Comparison of ENCODE assay signal across 1 cellular context in the genomic region with DNA sequence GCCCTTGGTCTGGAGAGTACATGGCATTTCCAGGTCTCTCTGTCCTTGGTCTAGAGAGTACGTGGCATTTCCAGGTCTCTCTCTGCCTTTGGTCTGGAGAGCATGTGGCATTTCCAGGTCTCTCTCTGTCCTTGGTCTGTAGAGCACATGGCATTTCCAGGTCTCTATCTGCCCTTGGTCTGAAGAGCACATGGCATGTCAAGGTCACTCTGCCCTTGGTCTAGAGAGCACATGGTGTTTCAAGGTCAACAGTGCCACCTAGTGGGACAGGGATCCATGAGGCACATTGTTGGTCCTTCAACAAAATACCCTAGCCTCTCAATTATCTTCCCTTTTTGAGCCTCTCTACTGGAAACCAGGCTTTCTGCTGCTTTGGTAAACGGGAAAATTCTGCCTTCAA.
TF ChIP-seq lines count a peak whose summit lies in the region.

No MANE protein-coding gene starts in this region.

TF ChIP-seq in HepG2, 621 proteins besides CTCF, POLR2A, EP300 and RAD21 (continued from another document and continues in another):
- TF ChIP-seq, protein P1, sequence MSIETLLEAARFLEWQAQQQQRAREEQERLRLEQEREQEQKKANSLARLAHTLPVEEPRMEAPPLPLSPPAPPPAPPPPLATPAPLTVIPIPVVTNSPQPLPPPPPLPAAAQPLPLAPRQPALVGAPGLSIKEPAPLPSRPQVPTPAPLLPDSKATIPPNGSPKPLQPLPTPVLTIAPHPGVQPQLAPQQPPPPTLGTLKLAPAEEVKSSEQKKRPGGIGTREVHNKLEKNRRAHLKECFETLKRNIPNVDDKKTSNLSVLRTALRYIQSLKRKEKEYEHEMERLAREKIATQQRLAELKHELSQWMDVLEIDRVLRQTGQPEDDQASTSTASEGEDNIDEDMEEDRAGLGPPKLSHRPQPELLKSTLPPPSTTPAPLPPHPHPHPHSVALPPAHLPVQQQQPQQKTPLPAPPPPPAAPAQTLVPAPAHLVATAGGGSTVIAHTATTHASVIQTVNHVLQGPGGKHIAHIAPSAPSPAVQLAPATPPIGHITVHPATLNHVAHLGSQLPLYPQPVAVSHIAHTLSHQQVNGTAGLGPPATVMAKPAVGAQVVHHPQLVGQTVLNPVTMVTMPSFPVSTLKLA (IDR thresholded peaks at IDR 0.05) = peak; percentile 100
- TF ChIP-seq HES4 (CRISPR knock-in tag; IDR thresholded peaks at IDR 0.05; ENCODE audit: borderline replicate concordance) (no peak), ZNF792 (CRISPR knock-in tag; IDR thresholded peaks at IDR 0.05) (0 out of 2 replicates have a peak, but pooled peaks have one; percentile 23), ZMYM4 (CRISPR knock-in tag; IDR thresholded peaks at IDR 0.05) (peak; percentile 99), NR2F1 (CRISPR knock-in tag; IDR thresholded peaks at IDR 0.05) (peak in 1 of 2 experiments; percentile 51; a peak in 1 of 4 replicates), TEAD3 (CRISPR knock-in tag; optimal IDR thresholded peaks at IDR 0.05; ENCODE audit: borderline replicate concordance) (peak; percentile 85), ZNF451 (CRISPR knock-in tag; IDR thresholded peaks at IDR 0.05) (peak; percentile 45; the same call in 1 of the 2 replicates), ETV5 (CRISPR knock-in tag; IDR thresholded peaks at IDR 0.05; ENCODE audit: borderline replicate concordance) (no peak), ZNF720 (CRISPR knock-in tag; IDR thresholded peaks at IDR 0.05) (0 out of 2 replicates have a peak, but pooled peaks have one; percentile 40), SRY (CRISPR knock-in tag; IDR thresholded peaks at IDR 0.05) (no peak), ZBTB49 (CRISPR knock-in tag; IDR thresholded peaks at IDR 0.05; ENCODE audit: borderline replicate concordance) (0 out of 2 replicates have a peak, but pooled peaks have one; percentile 34), HNRNPUL1 (IDR thresholded peaks at IDR 0.05; ENCODE audit: low read depth, low read length) (no peak), CREB1 (IDR thresholded peaks at IDR 0.05) (no peak), CREB1 (CRISPR knock-in tag; IDR thresholded peaks at IDR 0.05) (no peak), ZNF878 (CRISPR knock-in tag; IDR thresholded peaks at IDR 0.05) (no peak), MED1 (CRISPR knock-in tag; IDR thresholded peaks at IDR 0.05) (peak; percentile 50; the same call in 1 of the 2 replicates), ERF (CRISPR knock-in tag; IDR thresholded peaks at IDR 0.05) (peak; percentile 70), RFX1 (IDR thresholded peaks at IDR 0.05) (no peak), NAIF1 (CRISPR knock-in tag; IDR thresholded peaks at IDR 0.05; ENCODE audit: borderline replicate concordance) (no peak), FLYWCH1 (CRISPR knock-in tag; IDR thresholded peaks at IDR 0.05) (no peak), FOXO1 (CRISPR knock-in tag; IDR thresholded peaks at IDR 0.05) (peak; percentile 47; the same call in 1 of the 2 replicates), NFKBIZ (CRISPR knock-in tag; IDR thresholded peaks at IDR 0.05) (no peak), FOSL2 (CRISPR knock-in tag; IDR thresholded peaks at IDR 0.05) (0 out of 2 replicates have a peak, but pooled peaks have one; percentile 23), SAP130 (CRISPR knock-in tag; IDR thresholded peaks at IDR 0.05; ENCODE audit: low read depth) (peak; percentile 43), ZNF350 (CRISPR knock-in tag; IDR thresholded peaks at IDR 0.05; ENCODE audit: borderline replicate concordance, low read depth) (0 out of 2 replicates have a peak, but pooled peaks have one; percentile 45), SRSF9 (IDR thresholded peaks at IDR 0.05; ENCODE audit: borderline replicate concordance, insufficient read depth, low read depth, low read length, poor library complexity, severe bottlenecking) (no peak), ZNF234 (CRISPR knock-in tag; conservative IDR thresholded peaks at IDR 0.05) (no peak), STAT5B (CRISPR knock-in tag; IDR thresholded peaks at IDR 0.05) (no peak), FOXJ3 (CRISPR knock-in tag; IDR thresholded peaks at IDR 0.05; ENCODE audit: borderline replicate concordance) (no peak), SPEN (CRISPR knock-in tag; IDR thresholded peaks at IDR 0.05; ENCODE audit: low read depth) (no peak), THAP11 (CRISPR knock-in tag; IDR thresholded peaks at IDR 0.05) (peak; percentile 54; the same call in 1 of the 2 replicates), TARDBP (CRISPR knock-in tag; IDR thresholded peaks at IDR 0.05) (peak; percentile 65), ZFP91 (CRISPR knock-in tag; IDR thresholded peaks at IDR 0.05; ENCODE audit: borderline replicate concordance) (peak; percentile 45; the same call in 1 of the 2 replicates), CBX5 (CRISPR knock-in tag; IDR thresholded peaks at IDR 0.05; ENCODE audit: borderline replicate concordance) (peak; percentile 86; the same call in 1 of the 2 replicates), NR2C2 (CRISPR knock-in tag; IDR thresholded peaks at IDR 0.05; ENCODE audit: borderline replicate concordance) (peak; percentile 58; the same call in 1 of the 2 replicates), MYC (CRISPR knock-in tag; IDR thresholded peaks at IDR 0.05; ENCODE audit: borderline replicate concordance) (peak; percentile 99), HDAC2 (CRISPR knock-in tag; IDR thresholded peaks at IDR 0.05) (peak; percentile 54; the same call in 1 of the 2 replicates)
- TF ChIP-seq, protein P2, sequence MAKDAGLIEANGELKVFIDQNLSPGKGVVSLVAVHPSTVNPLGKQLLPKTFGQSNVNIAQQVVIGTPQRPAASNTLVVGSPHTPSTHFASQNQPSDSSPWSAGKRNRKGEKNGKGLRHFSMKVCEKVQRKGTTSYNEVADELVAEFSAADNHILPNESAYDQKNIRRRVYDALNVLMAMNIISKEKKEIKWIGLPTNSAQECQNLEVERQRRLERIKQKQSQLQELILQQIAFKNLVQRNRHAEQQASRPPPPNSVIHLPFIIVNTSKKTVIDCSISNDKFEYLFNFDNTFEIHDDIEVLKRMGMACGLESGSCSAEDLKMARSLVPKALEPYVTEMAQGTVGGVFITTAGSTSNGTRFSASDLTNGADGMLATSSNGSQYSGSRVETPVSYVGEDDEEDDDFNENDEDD (CRISPR knock-in tag; IDR thresholded peaks at IDR 0.05; ENCODE audit: borderline replicate concordance) = peak; percentile 56; the same call in 1 of the 2 replicates
- TF ChIP-seq, protein P3, sequence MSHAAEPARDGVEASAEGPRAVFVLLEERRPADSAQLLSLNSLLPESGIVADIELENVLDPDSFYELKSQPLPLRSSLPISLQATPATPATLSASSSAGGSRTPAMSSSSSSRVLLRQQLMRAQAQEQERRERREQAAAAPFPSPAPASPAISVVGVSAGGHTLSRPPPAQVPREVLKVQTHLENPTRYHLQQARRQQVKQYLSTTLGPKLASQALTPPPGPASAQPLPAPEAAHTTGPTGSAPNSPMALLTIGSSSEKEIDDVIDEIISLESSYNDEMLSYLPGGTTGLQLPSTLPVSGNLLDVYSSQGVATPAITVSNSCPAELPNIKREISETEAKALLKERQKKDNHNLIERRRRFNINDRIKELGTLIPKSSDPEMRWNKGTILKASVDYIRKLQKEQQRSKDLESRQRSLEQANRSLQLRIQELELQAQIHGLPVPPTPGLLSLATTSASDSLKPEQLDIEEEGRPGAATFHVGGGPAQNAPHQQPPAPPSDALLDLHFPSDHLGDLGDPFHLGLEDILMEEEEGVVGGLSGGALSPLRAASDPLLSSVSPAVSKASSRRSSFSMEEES (CRISPR knock-in tag; IDR thresholded peaks at IDR 0.05) = peak; percentile 66; the same call in 1 of the 2 replicates
- TF ChIP-seq, protein P4, sequence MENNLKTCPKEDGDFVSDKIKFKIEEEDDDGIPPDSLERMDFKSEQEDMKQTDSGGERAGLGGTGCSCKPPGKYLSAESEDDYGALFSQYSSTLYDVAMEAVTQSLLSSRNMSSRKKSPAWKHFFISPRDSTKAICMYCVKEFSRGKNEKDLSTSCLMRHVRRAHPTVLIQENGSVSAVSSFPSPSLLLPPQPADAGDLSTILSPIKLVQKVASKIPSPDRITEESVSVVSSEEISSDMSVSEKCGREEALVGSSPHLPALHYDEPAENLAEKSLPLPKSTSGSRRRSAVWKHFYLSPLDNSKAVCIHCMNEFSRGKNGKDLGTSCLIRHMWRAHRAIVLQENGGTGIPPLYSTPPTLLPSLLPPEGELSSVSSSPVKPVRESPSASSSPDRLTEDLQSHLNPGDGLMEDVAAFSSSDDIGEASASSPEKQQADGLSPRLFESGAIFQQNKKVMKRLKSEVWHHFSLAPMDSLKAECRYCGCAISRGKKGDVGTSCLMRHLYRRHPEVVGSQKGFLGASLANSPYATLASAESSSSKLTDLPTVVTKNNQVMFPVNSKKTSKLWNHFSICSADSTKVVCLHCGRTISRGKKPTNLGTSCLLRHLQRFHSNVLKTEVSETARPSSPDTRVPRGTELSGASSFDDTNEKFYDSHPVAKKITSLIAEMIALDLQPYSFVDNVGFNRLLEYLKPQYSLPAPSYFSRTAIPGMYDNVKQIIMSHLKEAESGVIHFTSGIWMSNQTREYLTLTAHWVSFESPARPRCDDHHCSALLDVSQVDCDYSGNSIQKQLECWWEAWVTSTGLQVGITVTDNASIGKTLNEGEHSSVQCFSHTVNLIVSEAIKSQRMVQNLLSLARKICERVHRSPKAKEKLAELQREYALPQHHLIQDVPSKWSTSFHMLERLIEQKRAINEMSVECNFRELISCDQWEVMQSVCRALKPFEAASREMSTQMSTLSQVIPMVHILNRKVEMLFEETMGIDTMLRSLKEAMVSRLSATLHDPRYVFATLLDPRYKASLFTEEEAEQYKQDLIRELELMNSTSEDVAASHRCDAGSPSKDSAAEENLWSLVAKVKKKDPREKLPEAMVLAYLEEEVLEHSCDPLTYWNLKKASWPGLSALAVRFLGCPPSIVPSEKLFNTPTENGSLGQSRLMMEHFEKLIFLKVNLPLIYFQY (CRISPR knock-in tag; IDR thresholded peaks at IDR 0.05; ENCODE audit: borderline replicate concordance) = 0 out of 2 replicates have a peak, but pooled peaks have one; percentile 21
- TF ChIP-seq, protein P5, sequence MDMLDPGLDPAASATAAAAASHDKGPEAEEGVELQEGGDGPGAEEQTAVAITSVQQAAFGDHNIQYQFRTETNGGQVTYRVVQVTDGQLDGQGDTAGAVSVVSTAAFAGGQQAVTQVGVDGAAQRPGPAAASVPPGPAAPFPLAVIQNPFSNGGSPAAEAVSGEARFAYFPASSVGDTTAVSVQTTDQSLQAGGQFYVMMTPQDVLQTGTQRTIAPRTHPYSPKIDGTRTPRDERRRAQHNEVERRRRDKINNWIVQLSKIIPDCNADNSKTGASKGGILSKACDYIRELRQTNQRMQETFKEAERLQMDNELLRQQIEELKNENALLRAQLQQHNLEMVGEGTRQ (IDR thresholded peaks at IDR 0.05; ENCODE audit: low read depth, low read length) = 0 out of 2 replicates have a peak, but pooled peaks have one; percentile 14
- TF ChIP-seq, protein P5 (CRISPR knock-in tag; IDR thresholded peaks at IDR 0.05; ENCODE audit: borderline replicate concordance) = no peak
- TF ChIP-seq, protein P6, sequence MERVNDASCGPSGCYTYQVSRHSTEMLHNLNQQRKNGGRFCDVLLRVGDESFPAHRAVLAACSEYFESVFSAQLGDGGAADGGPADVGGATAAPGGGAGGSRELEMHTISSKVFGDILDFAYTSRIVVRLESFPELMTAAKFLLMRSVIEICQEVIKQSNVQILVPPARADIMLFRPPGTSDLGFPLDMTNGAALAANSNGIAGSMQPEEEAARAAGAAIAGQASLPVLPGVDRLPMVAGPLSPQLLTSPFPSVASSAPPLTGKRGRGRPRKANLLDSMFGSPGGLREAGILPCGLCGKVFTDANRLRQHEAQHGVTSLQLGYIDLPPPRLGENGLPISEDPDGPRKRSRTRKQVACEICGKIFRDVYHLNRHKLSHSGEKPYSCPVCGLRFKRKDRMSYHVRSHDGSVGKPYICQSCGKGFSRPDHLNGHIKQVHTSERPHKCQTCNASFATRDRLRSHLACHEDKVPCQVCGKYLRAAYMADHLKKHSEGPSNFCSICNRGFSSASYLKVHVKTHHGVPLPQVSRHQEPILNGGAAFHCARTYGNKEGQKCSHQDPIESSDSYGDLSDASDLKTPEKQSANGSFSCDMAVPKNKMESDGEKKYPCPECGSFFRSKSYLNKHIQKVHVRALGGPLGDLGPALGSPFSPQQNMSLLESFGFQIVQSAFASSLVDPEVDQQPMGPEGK (CRISPR knock-in tag; IDR thresholded peaks at IDR 0.05) = 0 out of 2 replicates have a peak, but pooled peaks have one; percentile 25
